8 cellular contexts compared by ENCODE assay signal in genomic region chr10:100562806-100563293, GRCh38. TPM values are rescaled to one million over a fixed set of nuclear protein-coding genes. Genes with fewer than 3 reads are reported as not detected.
A peak's percentile ranks its signal among the peaks of the same experiment; 100 is the strongest.
DNase-seq lines count a peak whose midpoint lies in the region; ATAC-seq and TF ChIP-seq lines count a peak whose summit lies in the region.

No MANE protein-coding gene starts in this region.

- H3K36me3 ChIP-seq in GM23248 (ENCODE audit: low read depth) (0 out of 2 replicates have a peak, but pooled peaks cover 3% of the 10 kb centered on the region), RWPE2 (ENCODE audit: low read depth) (no peaks in the 10 kb centered on the region)

- no peaks in the 10 kb centered on the region for H3K79me2 ChIP-seq in GM23248 (ENCODE audit: insufficient read depth)

- ATAC-seq in RWPE2 (ENCODE audit: low read depth) (peak; percentile 39), GM19035 (IDR thresholded peaks at IDR 0.05; ENCODE audit: unreplicated experiment) (no peak)

- H3K27me3 ChIP-seq in GM23248 (replicated peaks; ENCODE audit: insufficient read depth): peaks cover 33% of the 10 kb centered on the region
- H3K27me3 ChIP-seq in RWPE2 (ENCODE audit: insufficient read depth, poor library complexity, severe bottlenecking): peaks cover 39% of the 10 kb centered on the region

- DNase-seq in CD1c-positive myeloid dendritic cell (ENCODE audit: extremely low spot score): peak; percentile 9
- peak; percentile 80 for DNase-seq in GM23248
- no peak for DNase-seq in RWPE2 (ENCODE audit: low spot score)
- peak; percentile 36 to 46 for DNase-seq in erythroblast (lab: John Stamatoyannopoulos, UW)
- peak; percentile 8 for DNase-seq in non-pigmented ciliary epithelial cell (ENCODE audit: low read depth)
- DNase-seq in activated gamma-delta T cell treated with Interleukin-2 at 50 U/mL for 16 hours: no peak
- no peak for DNase-seq in GM19238 (ENCODE audit: insufficient read length, low spot score)

- no peak overlapping the region for H3K27ac ChIP-seq in GM23248
- H3K27ac ChIP-seq in RWPE2 (ENCODE audit: poor library complexity, severe bottlenecking): no peak overlapping the region

- H3K9ac ChIP-seq in GM23248: no peak overlapping the region

- no peak for TF ChIP-seq POLR2A in erythroblast (IDR thresholded peaks at IDR 0.05; ENCODE audit: low read length)

- peak overlapping the region; percentile 66 for H3K4me2 ChIP-seq in GM23248 (ENCODE audit: unreplicated experiment)

- no peak for TF ChIP-seq CTCF in RWPE2 (IDR thresholded peaks at IDR 0.05; ENCODE audit: poor library complexity, severe bottlenecking)

- H3F3A ChIP-seq in GM23248 (ENCODE audit: insufficient read depth): peaks cover 6% of the 10 kb centered on the region; the same call in 1 of the 2 replicates

- H3K4me3 ChIP-seq in GM23248: peak overlapping the region; percentile 51; the same call in 1 of the 2 replicates
- no peak overlapping the region for H3K4me3 ChIP-seq in RWPE2 (ENCODE audit: severe bottlenecking)

- no peaks in the 10 kb centered on the region for H4K20me1 ChIP-seq in GM23248 (ENCODE audit: insufficient read depth)

- in situ Hi-C loops in GM23248 (cut with MboI): no loop called here

- no peaks in the 10 kb centered on the region for H3K9me2 ChIP-seq in GM23248 (ENCODE audit: insufficient read depth)

- peak overlapping the region; percentile 74 for H2AFZ ChIP-seq in GM23248

- H3K4me1 ChIP-seq in GM23248 (ENCODE audit: insufficient read depth): peaks cover 6% of the 10 kb centered on the region
- no peaks in the 10 kb centered on the region for H3K4me1 ChIP-seq in RWPE2 (ENCODE audit: insufficient read depth, poor library complexity, severe bottlenecking)

- 4 to 6% methylated on average over 5 to 20 of the region's 20 CpGs for WGBS in GM23248 (ENCODE audit: low coverage in 1 of 2, low lambda C conversion rate in 2 of 2, missing lambda C conversion rate in 2 of 2), 2 experiments

- H3K9me3 ChIP-seq in GM23248 (ENCODE audit: low read depth) (no peaks in the 10 kb centered on the region), RWPE2 (ENCODE audit: severe bottlenecking) (no peaks in the 10 kb centered on the region)

RNA-seq across cellular contexts. Expression of gene HIF1AN, which starts 27.1 kb away (rescaled TPM):
- 5.4 and 9.8 TPM in 2 replicates for total RNA-seq in GM23248 (2014; rRNA removed; shearing (Covaris generic))
- 35.2 and 36.7 TPM in 2 replicates for polyA plus RNA-seq in GM23248 (2016; fragmentation: Nextera tagmentation; extraction: Ambion mirVana)

RNA-seq across cellular contexts. Expression of gene NDUFB8, which starts 33.2 kb away (rescaled TPM):
- total RNA-seq in GM23248 (2014; rRNA removed; shearing (Covaris generic)): 123 and 124 TPM in 2 replicates
- 294 and 324 TPM in 2 replicates for polyA plus RNA-seq in GM23248 (2016; fragmentation: Nextera tagmentation; extraction: Ambion mirVana)

RNA-seq across cellular contexts. Expression of gene SEC31B, which starts 43.2 kb away (rescaled TPM):
- 2.5 and 2.7 TPM in 2 replicates for total RNA-seq in GM23248 (2014; rRNA removed; shearing (Covaris generic))
- polyA plus RNA-seq in GM23248 (2016; fragmentation: Nextera tagmentation; extraction: Ambion mirVana): 2.2 and 4.5 TPM in 2 replicates

Comparison
In these comparisons a context has a peak if more than half of its experiments do, and no peak if none do; other contexts are left out.
1. DNase-seq: peak in CD1c-positive myeloid dendritic cell (single experiment), GM23248 (single experiment), erythroblast (2 of 2) and non-pigmented ciliary epithelial cell (single experiment); none in RWPE2 (single experiment), activated gamma-delta T cell treated with Interleukin-2 at 50 U/mL for 16 hours (single experiment) and GM19238 (single experiment).